In genomic region chrX:3743821-3744439, GRCh38 we compare ENCODE assay signal across 10 cellular contexts. TPM values are rescaled to one million over a fixed set of nuclear protein-coding genes. Genes with fewer than 3 reads are reported as not detected.
DNase-seq lines count a peak whose midpoint lies in the region; ATAC-seq and TF ChIP-seq lines count a peak whose summit lies in the region.
"Had no signal": no experiment of that assay in that cellular context is flagged by ENCODE, and none has a peak within 500 bp of the region (broad histone marks: within the 10 kb centered on the region; RNA-seq: fewer than 3 reads in every experiment).

No MANE protein-coding gene starts in this region.

- no peaks in the 10 kb centered on the region for H3F3A ChIP-seq in GM23338 (replicated peaks; ENCODE audit: low read depth)

- peaks cover 0 to 10% (median 3%) of the 10 kb centered on the region in 3 donors for H3K27me3 Mint-ChIP-seq in CD14-positive monocyte (ENCODE audit: low read depth in 3 of 3)
- peaks cover 2% of the 10 kb centered on the region for H3K27me3 Mint-ChIP-seq in GM23338 (ENCODE audit: insufficient read depth, low read depth, poor library complexity)

- intact Hi-C loops in CD14-positive monocyte (cut with micrococcal nuclease), result no loop called here

- no peak overlapping the region for H3K4me3 ChIP-seq in effector memory CD4-positive, alpha-beta T cell (ENCODE audit: insufficient read depth, low read depth, low read length, poor library complexity, severe bottlenecking)
- H3K4me3 ChIP-seq in GM23338, result no peak overlapping the region
- H3K4me3 ChIP-seq: heart right ventricle, smooth muscle cell had no signal

- no peaks in the 10 kb centered on the region for H3K36me3 ChIP-seq in effector memory CD4-positive, alpha-beta T cell (ENCODE audit: control insufficient read depth, insufficient read depth, low read length)
- no peaks in the 10 kb centered on the region for H3K36me3 ChIP-seq in GM23338 (ENCODE audit: insufficient read depth)
- H3K36me3 ChIP-seq: heart right ventricle had no signal

- peaks cover 18% of the 10 kb centered on the region for H3K4me1 ChIP-seq in effector memory CD4-positive, alpha-beta T cell (ENCODE audit: control insufficient read depth, insufficient read depth, low read length, poor library complexity, severe bottlenecking)
- no peaks in the 10 kb centered on the region for H3K4me1 ChIP-seq in GM23338 (ENCODE audit: insufficient read depth)
- H3K4me1 ChIP-seq: heart right ventricle had no signal

- H3K27ac Mint-ChIP-seq in CD14-positive monocyte (no peak overlapping the region), GM23338 (no peak overlapping the region)

- peak overlapping the region; percentile 22 for H3K27ac ChIP-seq in effector memory CD4-positive, alpha-beta T cell (ENCODE audit: insufficient read depth, low read length, poor library complexity, severe bottlenecking)
- no peak overlapping the region for H3K27ac ChIP-seq in GM23338 (ENCODE audit: low read depth)

- H2AFZ ChIP-seq in GM23338, result no peak overlapping the region

- no peak overlapping the region for H3K4me2 ChIP-seq in GM23338
- H3K4me2 ChIP-seq: smooth muscle cell had no signal

- H3K9me3 ChIP-seq in effector memory CD4-positive, alpha-beta T cell (ENCODE audit: control insufficient read depth, low read length), result no peaks in the 10 kb centered on the region

- ATAC-seq in HG02870 (IDR thresholded peaks at IDR 0.05; ENCODE audit: unreplicated experiment) (no peak), GM23338 (no peak)
- ATAC-seq: heart right ventricle had no signal

- peak; percentile 4 for DNase-seq in SW480 (ENCODE audit: low spot score)
- peak; percentile 63 for DNase-seq in activated CD8-positive, alpha-beta memory T cell treated with anti-CD3 and anti-CD28 coated beads for 24 hours
- peak; percentile 2 to 67 (median 27) for DNase-seq in effector memory CD4-positive, alpha-beta T cell
- DNase-seq in stimulated activated CD8-positive, alpha-beta memory T cell treated with anti-CD3 and anti-CD28 coated beads, Interleukin-7, amount 100 ng/mL, for 1 hour (ENCODE audit: low read depth in 2 of 2), result peak; percentile 19 to 36
- no peak for DNase-seq in CD14-positive monocyte (ENCODE audit: low spot score)
- no peak for DNase-seq in NCI-H446 treated with DMSO at 0.1 percent for 48 hours (lab: John Stamatoyannopoulos, UW)
- no peak for DNase-seq in GM23338 (ENCODE audit: low spot score)
- DNase-seq: heart right ventricle had no signal

- H3K4me1 Mint-ChIP-seq in CD14-positive monocyte (peaks cover 14% of the 10 kb centered on the region), GM23338 (no peaks in the 10 kb centered on the region)

- H3K36me3 Mint-ChIP-seq in CD14-positive monocyte (no peaks in the 10 kb centered on the region), GM23338 (ENCODE audit: low read depth) (peaks cover 2% of the 10 kb centered on the region; the same call in 2 of the 3 replicates)

- no peaks in the 10 kb centered on the region for H3K79me2 ChIP-seq in GM23338 (replicated peaks; ENCODE audit: insufficient read depth)

- H3K9me2 ChIP-seq in GM23338 (ENCODE audit: insufficient read depth), result no peaks in the 10 kb centered on the region

- no peaks in the 10 kb centered on the region for H4K20me1 ChIP-seq in GM23338 (replicated peaks; ENCODE audit: insufficient read depth)

- peaks cover 0 to 13% (median 0%) of the 10 kb centered on the region in 7 donors for H3K9me3 Mint-ChIP-seq in CD14-positive monocyte
- H3K9me3 Mint-ChIP-seq in GM23338, result peaks cover 7% of the 10 kb centered on the region; the same call in 2 of the 3 replicates

- no peak for TF ChIP-seq CTCF in CD14-positive monocyte (IDR thresholded peaks at IDR 0.05)
- no peak for TF ChIP-seq CTCF in GM23338 (conservative IDR thresholded peaks at IDR 0.05; ENCODE audit: low read depth in 2 of 2)

- no peaks in the 10 kb centered on the region for H3K27me3 ChIP-seq in effector memory CD4-positive, alpha-beta T cell (replicated peaks; ENCODE audit: control insufficient read depth, insufficient read depth, low read length, poor library complexity, severe bottlenecking)
- no peaks in the 10 kb centered on the region for H3K27me3 ChIP-seq in GM23338 (ENCODE audit: insufficient read depth)
- H3K27me3 ChIP-seq: heart right ventricle had no signal

- H3K4me3 Mint-ChIP-seq in CD14-positive monocyte, result peak overlapping the region in 1 of 2 donors; percentile 42
- no peak overlapping the region for H3K4me3 Mint-ChIP-seq in GM23338

TF ChIP-seq in GM23338, 12 proteins besides CTCF, POLR2A, EP300 and RAD21 (continues in another document):
- no peak for TF ChIP-seq EZH2phosphoT487 (IDR thresholded peaks at IDR 0.05; ENCODE audit: unreplicated experiment)
- TF ChIP-seq ZNF114 (CRISPR knock-in tag; IDR thresholded peaks at IDR 0.05), result no peak
- no peak for TF ChIP-seq STAT1 (IDR thresholded peaks at IDR 0.05; ENCODE audit: unreplicated experiment)
- TF ChIP-seq CREB1 (CRISPR knock-in tag; IDR thresholded peaks at IDR 0.05; ENCODE audit: low read depth), result no peak
- TF ChIP-seq EZH2 (IDR thresholded peaks at IDR 0.05; ENCODE audit: low read depth, unreplicated experiment), result no peak
- no peak for TF ChIP-seq REST (IDR thresholded peaks at IDR 0.05; ENCODE audit: unreplicated experiment)
- TF ChIP-seq JUNB (IDR thresholded peaks at IDR 0.05; ENCODE audit: unreplicated experiment), result no peak
- TF ChIP-seq ZNF331 (CRISPR knock-in tag; IDR thresholded peaks at IDR 0.05; ENCODE audit: low read depth), result no peak
- no peak for TF ChIP-seq POLR2AphosphoS5 (IDR thresholded peaks at IDR 0.05; ENCODE audit: low read depth)
- TF ChIP-seq ETS1 (IDR thresholded peaks at IDR 0.05), result no peak
- TF ChIP-seq NANOG (IDR thresholded peaks at IDR 0.05; ENCODE audit: borderline replicate concordance), result no peak

RNA-seq across cellular contexts. Expression of gene PRKX, which starts 30.5 kb away (rescaled TPM):
- polyA plus RNA-seq in CD14-positive monocyte (10 to 100 TPM; 46.2 to 47.0 TPM), GM23338 (2016; fragmentation: Nextera tagmentation; extraction: Ambion mirVana) (11.7 and 12.9 TPM in 2 replicates)
- total RNA-seq in GM23338 (2014; rRNA removed; shearing (Covaris generic)), result 43.5 and 71.8 TPM in 2 replicates

Comparison
In these comparisons a context has a peak if more than half of its experiments do, and no peak if none do; other contexts are left out.
1. DNase-seq: peak in SW480 (single experiment), activated CD8-positive, alpha-beta memory T cell treated with anti-CD3 and anti-CD28 coated beads for 24 hours (single experiment), effector memory CD4-positive, alpha-beta T cell (3 of 3) and stimulated activated CD8-positive, alpha-beta memory T cell treated with anti-CD3 and anti-CD28 coated beads, Interleukin-7, amount 100 ng/mL, for 1 hour (2 of 2); none in CD14-positive monocyte (single experiment), NCI-H446 treated with DMSO at 0.1 percent for 48 hours (single experiment) and GM23338 (single experiment).